Comparison of ENCODE assay signal across 24 cellular contexts in genomic region chr14:31222834-31223233, GRCh38.
"Had no signal": no experiment of that assay in that cellular context is flagged by ENCODE, and none has a peak within 500 bp of the region (broad histone marks: within the 10 kb centered on the region; RNA-seq: fewer than 3 reads in every experiment).

No MANE protein-coding gene starts in this region.

- H3K27ac ChIP-seq: coronary artery, dorsolateral prefrontal cortex, esophagus muscularis mucosa, foreskin keratinocyte, gastroesophageal sphincter, heart left ventricle, hepatocyte, left lung, lower lobe of right lung had no signal

- H3K9me3 ChIP-seq: esophagus muscularis mucosa, gastroesophageal sphincter, left lung, lower lobe of right lung, mucosa of descending colon had no signal

- H3K4me1 ChIP-seq: esophagus muscularis mucosa, gastroesophageal sphincter, heart left ventricle, left lung, lower lobe of right lung had no signal

- H3K4me2 ChIP-seq: hepatocyte had no signal

- H3K27ac Mint-ChIP-seq: immature natural killer cell, mesothelial cell of epicardium had no signal

- FAIRE-seq: colon, endothelial cell of umbilical vein, frontal cortex, kidney had no signal

- H3K36me3 Mint-ChIP-seq: immature natural killer cell, mesothelial cell of epicardium had no signal

- H2AFZ ChIP-seq: hepatocyte had no signal

- H3K36me3 ChIP-seq: esophagus muscularis mucosa, gastroesophageal sphincter, heart left ventricle, left lung, lower lobe of right lung had no signal

- H3K4me3 Mint-ChIP-seq: immature natural killer cell, mesothelial cell of epicardium had no signal

- H3K4me3 ChIP-seq: coronary artery, dorsolateral prefrontal cortex, esophagus muscularis mucosa, gastroesophageal sphincter, heart left ventricle, hepatocyte, left lung, lower lobe of right lung, mucosa of descending colon had no signal

- H3K4me1 Mint-ChIP-seq: immature natural killer cell, mesothelial cell of epicardium had no signal

- H3K9me3 Mint-ChIP-seq: immature natural killer cell, mesothelial cell of epicardium had no signal

- H3K27me3 ChIP-seq: dorsolateral prefrontal cortex, esophagus muscularis mucosa, foreskin keratinocyte, gastroesophageal sphincter, heart left ventricle, hepatocyte, left lung had no signal

- ATAC-seq: foreskin keratinocyte, gastroesophageal sphincter, heart left ventricle, left lung, left ventricle myocardium superior, lower lobe of right lung, mucosa of descending colon had no signal

- H3K79me2 ChIP-seq: hepatocyte had no signal

- DNase-seq: dermis blood vessel endothelial cell; dorsolateral prefrontal cortex; effector CD4-positive, alpha-beta T cell; effector memory CD4-positive, alpha-beta T cell; foreskin keratinocyte; heart left ventricle; hypothalamus; immature natural killer cell; islet precursor cell; kidney; kidney glomerular epithelial cell; left lung; left ventricle myocardium superior; lower lobe of right lung; mesenchymal stem cell; mucosa of descending colon had no signal
